ENCODE assay signal across 9 cellular contexts in genomic region chr16:24045641-24046040, GRCh38.
A peak's percentile ranks its signal among the peaks of the same experiment; 100 is the strongest.
DNase-seq lines count a peak whose midpoint lies in the region; ATAC-seq and TF ChIP-seq lines count a peak whose summit lies in the region.
"Had no signal": no experiment of that assay in that cellular context is flagged by ENCODE, and none has a peak within 500 bp of the region (broad histone marks: within the 10 kb centered on the region; RNA-seq: fewer than 3 reads in every experiment).

No MANE protein-coding gene starts in this region.

- TF ChIP-seq EP300 in neural cell (conservative IDR thresholded peaks at IDR 0.05; ENCODE audit: poor library complexity, severe bottlenecking): no peak

- H3F3A ChIP-seq in neural cell (ENCODE audit: insufficient read depth, low read length, poor library complexity, severe bottlenecking): no peaks in the 10 kb centered on the region

- peak; percentile 99 for TF ChIP-seq RAD21 in neural cell (conservative IDR thresholded peaks at IDR 0.05)

- no peak overlapping the region for H3K4me3 Mint-ChIP-seq in activated T-cell treated with anti-CD3 and anti-CD28 coated beads, Interleukin-2, amount 50 U/mL, for 72 hours
- no peak overlapping the region for H3K4me3 Mint-ChIP-seq in stimulated activated naive CD8-positive, alpha-beta T cell treated with anti-CD3 and anti-CD28 coated beads, Interleukin-15, amount 100 ng/mL, for 72 hours
- H3K4me3 Mint-ChIP-seq: naive thymus-derived CD8-positive, alpha-beta T cell had no signal

- H4K20me1 ChIP-seq in neural cell (ENCODE audit: insufficient read depth): no peaks in the 10 kb centered on the region

- no peaks in the 10 kb centered on the region for H3K36me3 ChIP-seq in brain microvascular endothelial cell (replicated peaks)
- no peaks in the 10 kb centered on the region for H3K36me3 ChIP-seq in neural cell (ENCODE audit: insufficient read depth, low read length)

- H3K36me3 Mint-ChIP-seq in activated T-cell treated with anti-CD3 and anti-CD28 coated beads, Interleukin-2, amount 50 U/mL, for 72 hours (ENCODE audit: insufficient read depth in 2 of 2): no peaks in the 10 kb centered on the region

- H3K27me3 ChIP-seq in brain microvascular endothelial cell (replicated peaks): no peaks in the 10 kb centered on the region
- no peaks in the 10 kb centered on the region for H3K27me3 ChIP-seq in neural cell (ENCODE audit: insufficient read depth, low read depth, low read length)

- no peak overlapping the region for H3K9ac ChIP-seq in neural cell (ENCODE audit: low read length)

- ATAC-seq in activated T-cell treated with anti-CD3 and anti-CD28 coated beads, Interleukin-2, amount 50 U/mL, for 72 hours (replicated peaks in 1 of 2): no peak
- ATAC-seq in stimulated activated naive CD8-positive, alpha-beta T cell treated with anti-CD3 and anti-CD28 coated beads, Interleukin-15, amount 100 ng/mL, for 72 hours: no peak
- ATAC-seq: naive thymus-derived CD8-positive, alpha-beta T cell had no signal

- TF ChIP-seq CTCF in GM12872 (IDR thresholded peaks at IDR 0.05; ENCODE audit: insufficient read depth, low read depth, low read length): 0 out of 3 replicates have a peak, but pooled peaks have one; percentile 17
- TF ChIP-seq CTCF in brain microvascular endothelial cell (IDR thresholded peaks at IDR 0.05; ENCODE audit: low read depth, low read length, missing control alignments): peak; percentile 8
- peak; percentile 97 for TF ChIP-seq CTCF in neural cell (IDR thresholded peaks at IDR 0.05; ENCODE audit: poor library complexity, severe bottlenecking)
- no peak for TF ChIP-seq CTCF in GM13977 (IDR thresholded peaks at IDR 0.05; ENCODE audit: extremely low read depth, insufficient read depth, missing control alignments)

- H2AFZ ChIP-seq in neural cell (ENCODE audit: low read depth, low read length): no peak overlapping the region

- no peaks in the 10 kb centered on the region for H3K9me3 ChIP-seq in neural cell (ENCODE audit: low read length)

- no peaks in the 10 kb centered on the region for H3K27me3 Mint-ChIP-seq in activated T-cell treated with anti-CD3 and anti-CD28 coated beads, Interleukin-2, amount 50 U/mL, for 72 hours (ENCODE audit: low read depth)
- no peaks in the 10 kb centered on the region for H3K27me3 Mint-ChIP-seq in stimulated activated naive CD8-positive, alpha-beta T cell treated with anti-CD3 and anti-CD28 coated beads, Interleukin-15, amount 100 ng/mL, for 72 hours
- H3K27me3 Mint-ChIP-seq: naive thymus-derived CD8-positive, alpha-beta T cell had no signal

- H3K4me2 ChIP-seq in neural cell (ENCODE audit: low read length): no peak overlapping the region

- peaks cover 10% of the 10 kb centered on the region for H3K4me1 Mint-ChIP-seq in activated T-cell treated with anti-CD3 and anti-CD28 coated beads, Interleukin-2, amount 50 U/mL, for 72 hours (ENCODE audit: low read depth)
- peaks cover 19% of the 10 kb centered on the region for H3K4me1 Mint-ChIP-seq in stimulated activated naive CD8-positive, alpha-beta T cell treated with anti-CD3 and anti-CD28 coated beads, Interleukin-15, amount 100 ng/mL, for 72 hours

- H3K79me2 ChIP-seq in neural cell (replicated peaks; ENCODE audit: insufficient read depth, low read length): no peaks in the 10 kb centered on the region

- DNase-seq in NCI-H1930 (lab: John Stamatoyannopoulos, UW): peak; percentile 66 to 74
- no peak for DNase-seq in brain microvascular endothelial cell
- no peak for DNase-seq in GM13977 (ENCODE audit: low spot score)
- DNase-seq in activated T-cell treated with anti-CD3 and anti-CD28 coated beads, Interleukin-2, amount 50 U/mL, for 72 hours: no peak
- no peak for DNase-seq in stimulated activated naive CD8-positive, alpha-beta T cell treated with anti-CD3 and anti-CD28 coated beads, Interleukin-15, amount 100 ng/mL, for 72 hours
- DNase-seq: GOT3; naive thymus-derived CD8-positive, alpha-beta T cell had no signal

- in situ Hi-C loops in brain microvascular endothelial cell (cut with HindIII; ENCODE audit: low pct_ligation_motif_present, low sequenced_read_pairs) (no loop called here), GM13977 (cut with MboI; ENCODE audit: low pct_unique_long_range_greater_than_20kb, low sequenced_read_pairs, unreplicated experiment) (loop anchor here (10.0 kb wide), 1 partner anchor 459 kb away; no protein-coding TSS in a partner anchor)

- H3K9me2 ChIP-seq in neural cell (ENCODE audit: insufficient read depth, low read length): no peaks in the 10 kb centered on the region

- no peak overlapping the region for H3K27ac ChIP-seq in brain microvascular endothelial cell
- no peak overlapping the region for H3K27ac ChIP-seq in neural cell (ENCODE audit: low read length)

- no peak overlapping the region for H3K27ac Mint-ChIP-seq in activated T-cell treated with anti-CD3 and anti-CD28 coated beads, Interleukin-2, amount 50 U/mL, for 72 hours
- no peak overlapping the region for H3K27ac Mint-ChIP-seq in stimulated activated naive CD8-positive, alpha-beta T cell treated with anti-CD3 and anti-CD28 coated beads, Interleukin-15, amount 100 ng/mL, for 72 hours

- no peak overlapping the region for H3K4me3 ChIP-seq in brain microvascular endothelial cell (ENCODE audit: low read depth, low read length)
- H3K4me3 ChIP-seq in neural cell (ENCODE audit: low read length): no peak overlapping the region

- H3K9me3 Mint-ChIP-seq in activated T-cell treated with anti-CD3 and anti-CD28 coated beads, Interleukin-2, amount 50 U/mL, for 72 hours: no peaks in the 10 kb centered on the region
- H3K9me3 Mint-ChIP-seq in stimulated activated naive CD8-positive, alpha-beta T cell treated with anti-CD3 and anti-CD28 coated beads, Interleukin-15, amount 100 ng/mL, for 72 hours: no peaks in the 10 kb centered on the region
- H3K9me3 Mint-ChIP-seq: naive thymus-derived CD8-positive, alpha-beta T cell had no signal

TF ChIP-seq in neural cell, 6 proteins besides CTCF, POLR2A, EP300 and RAD21:
- TF ChIP-seq SMC3 (conservative IDR thresholded peaks at IDR 0.05; ENCODE audit: poor library complexity): peak; percentile 99
- no peak for TF ChIP-seq MXI1 (conservative IDR thresholded peaks at IDR 0.05; ENCODE audit: poor library complexity, severe bottlenecking)

Comparison
In these comparisons a context has a peak if more than half of its experiments do, and no peak if none do; other contexts are left out.
1. DNase-seq: peak in NCI-H1930 (2 of 2); none in brain microvascular endothelial cell (single experiment), GM13977 (single experiment), activated T-cell treated with anti-CD3 and anti-CD28 coated beads, Interleukin-2, amount 50 U/mL, for 72 hours (0 of 2) and stimulated activated naive CD8-positive, alpha-beta T cell treated with anti-CD3 and anti-CD28 coated beads, Interleukin-15, amount 100 ng/mL, for 72 hours (0 of 2).